Comparison of ENCODE assay signal across 20 cellular contexts in the genomic region with DNA sequence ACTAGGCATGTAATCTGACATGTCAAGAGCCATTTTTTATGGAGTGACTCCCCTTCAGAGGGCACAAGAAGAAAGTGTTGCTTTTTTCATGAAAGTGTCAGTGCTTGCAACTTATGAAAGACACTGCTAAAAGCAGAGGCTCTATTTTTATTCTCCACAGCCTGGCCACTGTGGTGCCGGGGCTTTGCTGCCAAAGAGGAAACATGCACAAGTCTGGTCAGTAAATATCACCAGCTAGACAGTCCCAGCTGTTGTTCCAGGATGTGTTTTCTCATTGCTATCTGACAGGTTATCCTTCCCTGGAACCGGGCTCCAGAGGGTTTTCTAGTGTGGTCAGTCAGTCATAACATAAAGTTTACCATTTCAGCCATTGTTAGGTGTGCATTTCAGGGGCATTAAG.
"Had no signal": no experiment of that assay in that cellular context is flagged by ENCODE, and none has a peak within 500 bp of the region (broad histone marks: within the 10 kb centered on the region; RNA-seq: fewer than 3 reads in every experiment).

No MANE protein-coding gene starts in this region.

- H3K9me3 Mint-ChIP-seq: activated T-helper 17 cell treated with anti-CD3 and anti-CD28 coated beads, Interleukin-2, amount 50 U/mL, for 72 hours; T-helper 1 cell treated with Interleukin-12 subunit alpha and Interleukin-12 subunit beta and Interleukin-4 antibody, amounts not matched to agents 30 μg/mL and 1 μg/mL, for 36 hours had no signal

- ATAC-seq: activated naive CD4-positive, alpha-beta T cell treated with anti-CD3 and anti-CD28 coated beads, Interleukin-2, amount 50 U/mL, for 72 hours; activated T-helper 17 cell treated with anti-CD3 and anti-CD28 coated beads, Interleukin-2, amount 50 U/mL, for 72 hours; left lung; mucosa of descending colon; naive thymus-derived CD4-positive, alpha-beta T cell; stimulated activated naive CD8-positive, alpha-beta T cell treated with anti-CD3 and anti-CD28 coated beads, Interleukin-15, amount 100 ng/mL, for 72 hours; WTC11 had no signal

- H3K4me1 ChIP-seq: adrenal gland, colonic mucosa, left lung, suprapubic skin, tibial nerve had no signal

- H3K4me3 Mint-ChIP-seq: activated T-cell treated with anti-CD3 and anti-CD28 coated beads, Interleukin-2, amount 50 U/mL, for 24 hours; activated T-helper 17 cell treated with anti-CD3 and anti-CD28 coated beads, Interleukin-2, amount 50 U/mL, for 72 hours; naive thymus-derived CD4-positive, alpha-beta T cell; neural crest cell; stimulated activated naive CD8-positive, alpha-beta T cell treated with anti-CD3 and anti-CD28 coated beads, Interleukin-15, amount 100 ng/mL, for 72 hours; T-helper 1 cell treated with Interleukin-12 subunit alpha and Interleukin-12 subunit beta and Interleukin-4 antibody, amounts not matched to agents 30 μg/mL and 1 μg/mL, for 36 hours; WTC11 had no signal

- H3K27ac Mint-ChIP-seq: activated naive CD4-positive, alpha-beta T cell treated with anti-CD3 and anti-CD28 coated beads, Interleukin-2, amount 50 U/mL, for 72 hours; activated T-cell treated with anti-CD3 and anti-CD28 coated beads, Interleukin-2, amount 50 U/mL, for 24 hours; activated T-helper 17 cell treated with anti-CD3 and anti-CD28 coated beads, Interleukin-2, amount 50 U/mL, for 72 hours; naive thymus-derived CD4-positive, alpha-beta T cell; progenitor cell of endocrine pancreas; stimulated activated naive CD8-positive, alpha-beta T cell treated with anti-CD3 and anti-CD28 coated beads, Interleukin-15, amount 100 ng/mL, for 72 hours; T-helper 1 cell treated with Interleukin-12 subunit alpha and Interleukin-12 subunit beta and Interleukin-4 antibody, amounts not matched to agents 30 μg/mL and 1 μg/mL, for 36 hours; WTC11 had no signal

- H3K9me3 ChIP-seq: adrenal gland, ascending aorta, colonic mucosa, mucosa of descending colon, suprapubic skin, tibial nerve had no signal

- DNase-seq: activated T-cell treated with anti-CD3 and anti-CD28 coated beads, Interleukin-2, amount 50 U/mL, for 24 hours; adrenal gland; brain microvascular endothelial cell; colonic mucosa; left lung; mesendoderm; mucosa of descending colon; naive thymus-derived CD4-positive, alpha-beta T cell; stimulated activated CD4-positive, alpha-beta T cell treated with anti-CD3 and anti-CD28 coated beads, Interleukin-12 subunit alpha, Interleukin-12 subunit beta, amount 100 ng/mL, for 4 hours; stimulated activated naive CD8-positive, alpha-beta T cell treated with anti-CD3 and anti-CD28 coated beads, Interleukin-15, amount 100 ng/mL, for 72 hours; T1000 had no signal

- H3K36me3 ChIP-seq: adrenal gland, ascending aorta, brain microvascular endothelial cell, colonic mucosa, left lung, suprapubic skin, tibial nerve had no signal

- H3K27me3 ChIP-seq: adrenal gland, ascending aorta, brain microvascular endothelial cell, colonic mucosa, left lung, suprapubic skin, tibial nerve had no signal

- H3K27ac ChIP-seq: adrenal gland, ascending aorta, brain microvascular endothelial cell, colonic mucosa, left lung, suprapubic skin, tibial nerve had no signal

- H3K4me3 ChIP-seq: adrenal gland, ascending aorta, colonic mucosa, left lung, mucosa of descending colon, suprapubic skin, tibial nerve had no signal
